ENCODE assay signal across 8 cellular contexts in genomic region chr12:67482751-67483661, GRCh38.
DNase-seq lines count a peak whose midpoint lies in the region; ATAC-seq and TF ChIP-seq lines count a peak whose summit lies in the region.

No MANE protein-coding gene starts in this region.

- H3K4me3 ChIP-seq in ovary (no peak overlapping the region), transverse colon (no peak overlapping the region), WERI-Rb-1 (ENCODE audit: low read depth, low read length) (no peak overlapping the region)

- TF ChIP-seq EP300 in ovary (IDR thresholded peaks at IDR 0.05): no peak
- no peak for TF ChIP-seq EP300 in transverse colon (IDR thresholded peaks at IDR 0.05; ENCODE audit: low read depth)

- 43 to 54% (median 50%) methylated on average over 6 of the region's 6 CpGs for WGBS in ovary, 3 donors
- WGBS in transverse colon (ENCODE audit: low coverage in 1 of 2), 2 donors: 8 to 42% methylated on average over 2 to 6 of the region's 6 CpGs

- no peaks in the 10 kb centered on the region for H3K9me3 ChIP-seq in ovary
- H3K9me3 ChIP-seq in transverse colon: peaks cover 0 to under 1% of the 10 kb centered on the region in 2 donors
- H3K9me3 ChIP-seq in WERI-Rb-1 (ENCODE audit: severe bottlenecking): peaks cover 9% of the 10 kb centered on the region

- H3K36me3 ChIP-seq in ovary (no peaks in the 10 kb centered on the region), transverse colon (no peaks in the 10 kb centered on the region), WERI-Rb-1 (no peaks in the 10 kb centered on the region)

- no peak for TF ChIP-seq POLR2A in ovary (IDR thresholded peaks at IDR 0.05)
- TF ChIP-seq POLR2A in transverse colon (IDR thresholded peaks at IDR 0.05): no peak

- in situ Hi-C loops in transverse colon (cut with MboI; ENCODE audit: low pct_ligation_motif_present in 1 of 4, low pct_unique_long_range_greater_than_20kb in 1 of 4, low sequenced_read_pairs in 3 of 4): no loop called here

- H3K4me1 ChIP-seq in ovary (ENCODE audit: insufficient read depth): no peaks in the 10 kb centered on the region
- peaks cover 0 to 18% (median 6%) of the 10 kb centered on the region in 4 donors for H3K4me1 ChIP-seq in transverse colon

- H3K27ac ChIP-seq in ovary: no peak overlapping the region
- H3K27ac ChIP-seq in transverse colon: peak overlapping the region in 1 of 4 donors; percentile 17
- no peak overlapping the region for H3K27ac ChIP-seq in WERI-Rb-1

- DNase-seq in DMS53 (lab: John Stamatoyannopoulos, UW): peak; percentile 71
- DNase-seq in NAMALWA (ENCODE audit: low spot score): peak; percentile 44
- peak; percentile 59 for DNase-seq in activated CD4-positive, alpha-beta T cell treated with anti-CD3 and anti-CD28 coated beads for 48 hours
- peak; percentile 44 for DNase-seq in effector CD8-positive, alpha-beta T cell (lab: John Stamatoyannopoulos, UW)
- DNase-seq in ovary: peak in 4 of 5 donors; percentile 22 to 43 (median 32)
- peak; percentile 76 for DNase-seq in transverse colon
- no peak for DNase-seq in WERI-Rb-1

- H3K27me3 ChIP-seq in ovary (no peaks in the 10 kb centered on the region), transverse colon (no peaks in the 10 kb centered on the region), WERI-Rb-1 (ENCODE audit: insufficient read depth, low read depth, severe bottlenecking) (no peaks in the 10 kb centered on the region)

- intact Hi-C loops in ovary (cut with DNase I) (no loop called here), transverse colon (cut with DNase I; ENCODE audit: low total_unique reads) (no loop called here)

- TF ChIP-seq CTCF in ovary (IDR thresholded peaks at IDR 0.05) (no peak), transverse colon (IDR thresholded peaks at IDR 0.05) (no peak), WERI-Rb-1 (IDR thresholded peaks at IDR 0.05; ENCODE audit: low read depth, low read length) (no peak)

- ATAC-seq in GM21619 (IDR thresholded peaks at IDR 0.05; ENCODE audit: unreplicated experiment): peak; percentile 75
